ENCODE assay signal across 8 cellular contexts in the genomic region with DNA sequence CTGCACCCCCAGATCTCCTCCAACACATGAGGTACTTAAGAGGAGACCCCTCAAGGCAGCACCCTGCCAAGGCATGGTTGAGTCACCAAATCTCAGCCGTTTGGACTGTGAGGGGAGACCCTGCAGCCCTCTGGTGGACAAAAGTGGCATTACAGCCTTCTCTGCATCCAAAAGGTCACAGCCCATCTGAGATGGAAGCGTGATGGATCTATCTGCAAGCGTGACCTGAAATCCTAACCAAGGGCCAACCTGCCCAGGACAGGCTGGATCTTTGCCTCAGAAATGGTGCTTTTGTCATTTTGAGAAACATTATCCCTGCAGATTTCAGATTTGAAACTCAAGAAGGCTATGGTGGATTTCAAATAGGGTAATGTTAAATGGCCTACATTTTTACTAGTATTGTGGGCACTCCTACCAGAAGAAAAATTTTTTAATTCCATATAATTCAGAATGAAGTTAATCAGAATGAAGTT. TPM values are rescaled to one million over a fixed set of nuclear protein-coding genes. Genes with fewer than 3 reads are reported as not detected.
A peak's percentile ranks its signal among the peaks of the same experiment; 100 is the strongest.
DNase-seq lines count a peak whose midpoint lies in the region; ATAC-seq, FAIRE-seq and TF ChIP-seq lines count a peak whose summit lies in the region.

No MANE protein-coding gene starts in this region.

- H3K4me3 ChIP-seq in lower leg skin (ENCODE audit: low read depth, poor library complexity, severe bottlenecking) = no peak overlapping the region

- WGBS in lower leg skin, 2 donors = 5 to 10% methylated on average over 3 of the region's 3 CpGs

- intact Hi-C loops in lower leg skin (cut with DNase I; ENCODE audit: low total_unique reads) = no loop called here

- DNase-seq in CMK (ENCODE audit: low read depth) = peak; percentile 55
- peak; percentile 49 for DNase-seq in H54 (ENCODE audit: insufficient read length, low spot score)
- peak; percentile 82 for DNase-seq in NCI-H2196 (lab: John Stamatoyannopoulos, UW; ENCODE audit: unreplicated experiment)
- DNase-seq in activated CD4-positive, alpha-beta T cell treated with anti-CD3 and anti-CD28 coated beads, Interleukin-2, amount 50 U/mL, for 24 hours (ENCODE audit: low read depth in 1 of 2, low spot score in 1 of 2) = peak; percentile 76 to 82
- DNase-seq in dedifferentiated amniotic fluid mesenchymal stem cell (ENCODE audit: extremely low spot score) = peak; percentile 71
- peak; percentile 69 to 95 for DNase-seq in lower leg skin (ENCODE audit: low spot score in 2 of 2)
- DNase-seq in stimulated activated CD4-positive, alpha-beta T cell treated with anti-CD3 and anti-CD28 coated beads, TNF-alpha, amount 100 ng/mL, for 48 hours (ENCODE audit: low read depth in 3 of 3) = peak; percentile 65 to 81 (median 81)

- TF ChIP-seq POLR2A in H54 (IDR thresholded peaks at IDR 0.05; ENCODE audit: low read depth, low read length) = no peak
- TF ChIP-seq POLR2A in lower leg skin (IDR thresholded peaks at IDR 0.05) = no peak

- ATAC-seq in GM18517 (IDR thresholded peaks at IDR 0.05; ENCODE audit: unreplicated experiment) = no peak

- TF ChIP-seq CTCF in lower leg skin (IDR thresholded peaks at IDR 0.05) = peak in 1 of 3 donors; percentile 26

- no peak for FAIRE-seq in H54 (lab: Jason Lieb, UNC)

RNA-seq across cellular contexts. Expression of a gene that starts 23.7 kb away (rescaled TPM):
- total RNA-seq in lower leg skin = 10 to 100 TPM; 29.9 to 54.0 (median 38.9) TPM

RNA-seq across cellular contexts. Expression of a gene that starts 58.9 kb away (rescaled TPM):
- total RNA-seq in lower leg skin = 10 to 100 TPM; 15.8 to 40.4 (median 23.3) TPM
